ENCODE assay signal across 22 cellular contexts in genomic region chr2:85506768-85507181, GRCh38. TPM values are rescaled to one million over a fixed set of nuclear protein-coding genes. Genes with fewer than 3 reads are reported as not detected.
A peak's percentile ranks its signal among the peaks of the same experiment; 100 is the strongest.
DNase-seq lines count a peak whose midpoint lies in the region; ATAC-seq and TF ChIP-seq lines count a peak whose summit lies in the region.
"Had no signal": no experiment of that assay in that cellular context is flagged by ENCODE, and none has a peak within 500 bp of the region (broad histone marks: within the 10 kb centered on the region; RNA-seq: fewer than 3 reads in every experiment).

No MANE protein-coding gene starts in this region.

- peaks cover 15 to 39% of the 10 kb centered on the region in 2 donors for H3K4me1 ChIP-seq in mucosa of rectum (ENCODE audit: control insufficient read depth in 2 of 2, insufficient read depth in 2 of 2, low read length in 2 of 2)

- H3K4me3 ChIP-seq in astrocyte of the spinal cord (ENCODE audit: low read depth, low read length) (no peak overlapping the region), mucosa of rectum (ENCODE audit: low read length in 2 of 2) (no peak overlapping the region)
- H3K4me3 ChIP-seq: dorsolateral prefrontal cortex, mucosa of descending colon had no signal

- DNase-seq in NCI-H82 (lab: John Stamatoyannopoulos, UW) (peak; percentile 50), NCI-H82 treated with DMSO at 0.1 percent for 48 hours (lab: John Stamatoyannopoulos, UW; ENCODE audit: unreplicated experiment) (no peak), astrocyte of the spinal cord (ENCODE audit: low read depth, low spot score) (peak; percentile 46), stromal cell of bone marrow (ENCODE audit: low read depth) (peak; percentile 90), mucosa of gallbladder (ENCODE audit: low spot score) (no peak), NCI-H146 (lab: John Stamatoyannopoulos, UW) (no peak)
- DNase-seq: activated CD4-positive, alpha-beta T cell treated with anti-CD3 and anti-CD28 coated beads, Interleukin-2, amount 10 ng/mL, durations not matched to agents 24 days and 14 days; activated naive CD4-positive, alpha-beta T cell treated with Interleukin-2 at 50 U/mL for 16 hours; C1 segment of cervical spinal cord; DMS 273 treated with DMSO at 0.1 percent for 48 hours; dorsolateral prefrontal cortex; kidney glomerular epithelial cell; mucosa of descending colon; NCI-H1694 treated with DMSO at 0.1 percent for 48 hours; NCI-H446 treated with DMSO at 0.1 percent for 48 hours; occipital lobe; stimulated activated CD4-positive, alpha-beta T cell treated with anti-CD3 and anti-CD28 coated beads, Interleukin-12 subunit alpha, Interleukin-12 subunit beta, amount 100 ng/mL, for 4 hours; trophoblast cell had no signal

- no peaks in the 10 kb centered on the region for H3K36me3 ChIP-seq in mucosa of rectum (ENCODE audit: control insufficient read depth in 2 of 2, insufficient read depth in 2 of 2, low read length in 2 of 2)

- ATAC-seq in HG02885 (IDR thresholded peaks at IDR 0.05; ENCODE audit: poor library complexity, unreplicated experiment): no peak
- ATAC-seq: mucosa of descending colon; stimulated activated effector memory CD8-positive, alpha-beta T cell treated with anti-CD3 and anti-CD28 coated beads, Interleukin-12 subunit alpha, Interleukin-12 subunit beta, amount 100 ng/mL, for 72 hours had no signal

- no peaks in the 10 kb centered on the region for H3K9me3 ChIP-seq in mucosa of rectum (ENCODE audit: control insufficient read depth in 2 of 2, low read length in 2 of 2)
- H3K9me3 ChIP-seq: mucosa of descending colon had no signal

- H3K27me3 ChIP-seq in mucosa of rectum (ENCODE audit: control insufficient read depth in 2 of 2, insufficient read depth in 2 of 2, low read length in 2 of 2): no peaks in the 10 kb centered on the region
- H3K27me3 ChIP-seq: dorsolateral prefrontal cortex had no signal

- H3K9ac ChIP-seq in mucosa of rectum (ENCODE audit: low read depth in 1 of 2, low read length in 2 of 2): no peak overlapping the region

- TF ChIP-seq CTCF in astrocyte of the spinal cord (IDR thresholded peaks at IDR 0.05; ENCODE audit: low read depth, low read length): no peak

- in situ Hi-C loops in astrocyte of the spinal cord (cut with HindIII; ENCODE audit: low sequenced_read_pairs): no loop called here

- H3K27ac ChIP-seq in mucosa of rectum (ENCODE audit: low read depth in 2 of 2, low read length in 2 of 2): peak overlapping the region; percentile 50 to 53
- H3K27ac ChIP-seq: 22Rv1 had no signal

RNA-seq across cellular contexts. Expression of gene MAT2A, which starts 32.2 kb away (rescaled TPM):
- 262 TPM for total RNA-seq in mucosa of gallbladder

RNA-seq across cellular contexts. Expression of gene GGCX, which starts 54.5 kb away (rescaled TPM):
- 77.4 TPM for total RNA-seq in mucosa of gallbladder

Comparison
In these comparisons a context has a peak if more than half of its experiments do, and no peak if none do; other contexts are left out.
1. DNase-seq: peak in NCI-H82 (single experiment), astrocyte of the spinal cord (single experiment) and stromal cell of bone marrow (single experiment); none in NCI-H82 treated with DMSO at 0.1 percent for 48 hours (single experiment), mucosa of gallbladder (single experiment) and NCI-H146 (single experiment).